ENCODE assay signal across 12 cellular contexts in genomic region chr12:111777345-111778045, GRCh38. TPM values are rescaled to one million over a fixed set of nuclear protein-coding genes. Genes with fewer than 3 reads are reported as not detected.
DNase-seq lines count a peak whose midpoint lies in the region; ATAC-seq, FAIRE-seq and TF ChIP-seq lines count a peak whose summit lies in the region.
"Had no signal": no experiment of that assay in that cellular context is flagged by ENCODE, and none has a peak within 500 bp of the region (broad histone marks: within the 10 kb centered on the region; RNA-seq: fewer than 3 reads in every experiment).

No MANE protein-coding gene starts in this region.

- peak; percentile 48 for ATAC-seq in GM19468 (IDR thresholded peaks at IDR 0.05; ENCODE audit: extremely low read depth, unreplicated experiment)
- no peak for ATAC-seq in lung (ENCODE audit: insufficient read depth, low FRiP score)
- ATAC-seq in HG03280 (IDR thresholded peaks at IDR 0.05; ENCODE audit: unreplicated experiment), result no peak

- TF ChIP-seq EP300 in suprapubic skin (IDR thresholded peaks at IDR 0.05), result no peak

- H3K4me1 ChIP-seq in lung (ENCODE audit: control insufficient read depth in 2 of 2, insufficient read depth in 2 of 2, low read length in 2 of 2) (peaks cover 10 to 46% of the 10 kb centered on the region in 2 donors), suprapubic skin (peaks cover 54% of the 10 kb centered on the region)

- H3K9me3 ChIP-seq in lung (ENCODE audit: control insufficient read depth in 2 of 2, insufficient read depth in 1 of 2, low read length in 1 of 2) (peaks cover 0 to 2% of the 10 kb centered on the region in 2 donors), suprapubic skin (no peaks in the 10 kb centered on the region)

- H3K27me3 ChIP-seq in lung (ENCODE audit: control insufficient read depth, insufficient read depth), result no peaks in the 10 kb centered on the region
- H3K27me3 ChIP-seq in suprapubic skin, result no peaks in the 10 kb centered on the region
- H3K27me3 ChIP-seq: brain microvascular endothelial cell had no signal

- CTCF ChIA-PET in GM10248 (lab: Yijun Ruan, JAX), result interaction anchor here (0.7 to 1.5 kb wide), 5 partner anchors 10 to 35 kb away, joined by 3 to 7 read pairs (median 4); no protein-coding TSS in a partner anchor

- DNase-seq in lung (ENCODE audit: low spot score), result peak; percentile 66
- DNase-seq in suprapubic skin (ENCODE audit: low spot score in 2 of 2), result no peak
- DNase-seq in GM10248 (ENCODE audit: extremely low spot score), result no peak
- no peak for DNase-seq in GM12891 (ENCODE audit: insufficient read length, low spot score)
- no peak for DNase-seq in DMS153 treated with DMSO at 0.1 percent for 48 hours (lab: John Stamatoyannopoulos, UW; ENCODE audit: unreplicated experiment)
- DNase-seq: brain microvascular endothelial cell; NCI-H2171; stimulated activated CD4-positive, alpha-beta T cell treated with anti-CD3 and anti-CD28 coated beads, Interleukin-4, amount 100 ng/mL, for 24 hours; SW 1271 had no signal

- POLR2A ChIA-PET in GM10248 (lab: Yijun Ruan, JAX), result interaction anchor here (0.6 kb wide), 1 partner anchor 626 kb away, joined by 4 read pairs; no protein-coding TSS in a partner anchor

- H3K27ac ChIP-seq in cingulate gyrus (ENCODE audit: low read depth, low read length), result peak overlapping the region; percentile 58
- peak overlapping the region in 1 of 2 donors; percentile 91 for H3K27ac ChIP-seq in lung (ENCODE audit: low read depth in 1 of 2, low read length in 1 of 2)
- H3K27ac ChIP-seq in suprapubic skin, result peak overlapping the region; percentile 90
- H3K27ac ChIP-seq: brain microvascular endothelial cell had no signal

- TF ChIP-seq CTCF in lung (IDR thresholded peaks at IDR 0.05; ENCODE audit: control extremely low read depth, extremely low read depth), result no peak
- TF ChIP-seq CTCF in suprapubic skin (IDR thresholded peaks at IDR 0.05), result no peak
- TF ChIP-seq CTCF in GM10248 (IDR thresholded peaks at IDR 0.05; ENCODE audit: control extremely low read depth, extremely low read depth, low read depth, missing control alignments), result no peak

- WGBS in lung, 2 donors, result 40 to 45% methylated on average over 15 to 16 of the region's 16 CpGs
- WGBS in suprapubic skin, result 73% methylated on average over 16 of the region's 16 CpGs

- H3K36me3 ChIP-seq in lung (ENCODE audit: control insufficient read depth in 2 of 2, insufficient read depth in 2 of 2, low read length in 2 of 2) (peaks cover 7 to 10% of the 10 kb centered on the region in 2 donors), suprapubic skin (peaks cover 25% of the 10 kb centered on the region)
- H3K36me3 ChIP-seq: brain microvascular endothelial cell had no signal

- no peak for FAIRE-seq in GM12891 (lab: Jason Lieb, UNC)

- H3K4me3 ChIP-seq in lung (no peak overlapping the region), suprapubic skin (no peak overlapping the region)

- TF ChIP-seq POLR2A in suprapubic skin (IDR thresholded peaks at IDR 0.05) (no peak), GM12891 (IDR thresholded peaks at IDR 0.05; ENCODE audit: low read depth, low read length) (no peak)

TF ChIP-seq in GM12891, 5 proteins besides CTCF, POLR2A, EP300 and RAD21:
- no peak for TF ChIP-seq TAF1 (IDR thresholded peaks at IDR 0.05; ENCODE audit: low read depth, low read length)
- TF ChIP-seq PAX5 (IDR thresholded peaks at IDR 0.05; ENCODE audit: insufficient read depth, low read length, severe bottlenecking), result no peak
- TF ChIP-seq SPI1 (IDR thresholded peaks at IDR 0.05; ENCODE audit: low read depth, low read length), result no peak
- no peak for TF ChIP-seq POLR2AphosphoS5 (IDR thresholded peaks at IDR 0.05; ENCODE audit: low read depth, low read length)
- TF ChIP-seq POU2F2 (IDR thresholded peaks at IDR 0.05; ENCODE audit: low read depth, low read length), result no peak

RNA-seq across cellular contexts. Expression of gene ALDH2, which starts 10.8 kb away (rescaled TPM):
- total RNA-seq in lung, result 100 to 1,000 TPM in 1 of 2 donors, 10 to 100 TPM in 1; 48.5 to 324 TPM
- 100 to 1,000 TPM; 157 to 158 TPM for polyA plus RNA-seq in lung
- 100 to 1,000 TPM; 111 to 156 (median 130) TPM for total RNA-seq in suprapubic skin
- 10.5 TPM for polyA plus RNA-seq in GM12891 (2012; ENCODE audit: low read depth, missing spikeins)
